ENCODE assay signal across 15 cellular contexts in genomic region chr7:120981888-120982615, GRCh38. TPM values are rescaled to one million over a fixed set of nuclear protein-coding genes. Genes with fewer than 3 reads are reported as not detected.
DNase-seq lines count a peak whose midpoint lies in the region; ATAC-seq, FAIRE-seq and TF ChIP-seq lines count a peak whose summit lies in the region.
"Had no signal": no experiment of that assay in that cellular context is flagged by ENCODE, and none has a peak within 500 bp of the region (broad histone marks: within the 10 kb centered on the region; RNA-seq: fewer than 3 reads in every experiment).

No MANE protein-coding gene starts in this region.

- TF ChIP-seq EP300 in H1 (IDR thresholded peaks at IDR 0.05; ENCODE audit: borderline replicate concordance in 1 of 2, low read depth in 2 of 2, low read length in 2 of 2): no peak

- 82% methylated on average over 4 of the region's 4 CpGs; no CpG with 5 or more reads in 1 of the 2 experiments for WGBS in H1 (ENCODE audit: extremely low coverage in 1 of 2, insufficient coverage in 1 of 2, insufficient read length in 1 of 2, insufficient replicate concordance in 2 of 2, low coverage in 1 of 2, low lambda C conversion rate in 2 of 2, missing lambda C conversion rate in 1 of 2), 2 experiments

- POLR2A ChIA-PET in H1 (lab: Charles Lee; ENCODE audit: partially characterized antibody): interaction anchor here (1.0 kb wide), 1 partner anchor 10 kb away, joined by 3 read pairs; no protein-coding TSS in a partner anchor

- CTCF ChIA-PET in H1 (lab: Charles Lee; ENCODE audit: partially characterized antibody): interaction anchor here (0.7 to 1.3 kb wide), 2 partner anchors 118 to 143 kb away, joined by 3 to 4 read pairs; no protein-coding TSS in a partner anchor

- no peak overlapping the region for H3K27ac ChIP-seq in H1 (ENCODE audit: low read depth, low read length)
- H3K27ac ChIP-seq: BLaER1, ovary, WERI-Rb-1 had no signal

- no peak overlapping the region for H2BK5ac ChIP-seq in H1 (ENCODE audit: low read depth, low read length)

- H2AFZ ChIP-seq in H1 (ENCODE audit: low read length): no peak overlapping the region

- no peaks in the 10 kb centered on the region for H3K4me1 ChIP-seq in H1 (replicated peaks in 1 of 4; ENCODE audit: control insufficient read depth in 3 of 4, insufficient read depth in 4 of 4, low read length in 3 of 4)
- H3K4me1 ChIP-seq: BLaER1 had no signal

- H2BK12ac ChIP-seq in H1 (ENCODE audit: low read depth, low read length): no peak overlapping the region

- H2BK20ac ChIP-seq in H1 (ENCODE audit: low read length): no peak overlapping the region

- peak; percentile 52 for ATAC-seq in activated naive CD8-positive, alpha-beta T cell treated with anti-CD3 and anti-CD28 coated beads, Interleukin-2, amount 50 U/mL, for 24 hours
- peak; percentile 37 for ATAC-seq in stimulated activated naive CD8-positive, alpha-beta T cell treated with anti-CD3 and anti-CD28 coated beads, Interleukin-15, amount 100 ng/mL, for 72 hours
- ATAC-seq in HG02870 (IDR thresholded peaks at IDR 0.05; ENCODE audit: unreplicated experiment): no peak
- ATAC-seq: left cardiac atrium, Panc1 had no signal

- no peak overlapping the region for H3K4me3 Mint-ChIP-seq in activated naive CD8-positive, alpha-beta T cell treated with anti-CD3 and anti-CD28 coated beads, Interleukin-2, amount 50 U/mL, for 24 hours
- H3K4me3 Mint-ChIP-seq in activated naive CD8-positive, alpha-beta T cell treated with anti-CD3 and anti-CD28 coated beads for 36 hours: no peak overlapping the region
- H3K4me3 Mint-ChIP-seq in stimulated activated naive CD8-positive, alpha-beta T cell treated with anti-CD3 and anti-CD28 coated beads, Interleukin-15, amount 100 ng/mL, for 72 hours: no peak overlapping the region
- H3K4me3 Mint-ChIP-seq in mesothelial cell of epicardium: no peak overlapping the region
- H3K4me3 Mint-ChIP-seq: activated naive CD8-positive, alpha-beta T cell treated with anti-CD3 and anti-CD28 coated beads, Interleukin-2, amount 10 ng/mL, durations not matched to agents 7 days and 5 days had no signal

- TF ChIP-seq POLR2A in H1 (IDR thresholded peaks at IDR 0.05; ENCODE audit: control extremely low read depth in 1 of 2, low read depth in 2 of 2, low read length in 2 of 2): no peak

- H2BK15ac ChIP-seq in H1 (ENCODE audit: low read length): no peak overlapping the region

- TF ChIP-seq CTCF in H1 (IDR thresholded peaks at IDR 0.05; ENCODE audit: control extremely low read depth in 1 of 3, insufficient read depth in 1 of 3, low read depth in 1 of 3, low read length in 3 of 3) (peak; percentile 16 to 43 (median 29)), mesothelial cell of epicardium (IDR thresholded peaks at IDR 0.05; ENCODE audit: unreplicated experiment) (no peak)

- no peaks in the 10 kb centered on the region for H3K9me3 Mint-ChIP-seq in activated naive CD8-positive, alpha-beta T cell treated with anti-CD3 and anti-CD28 coated beads, Interleukin-2, amount 50 U/mL, for 24 hours
- no peaks in the 10 kb centered on the region for H3K9me3 Mint-ChIP-seq in activated naive CD8-positive, alpha-beta T cell treated with anti-CD3 and anti-CD28 coated beads for 36 hours
- H3K9me3 Mint-ChIP-seq in stimulated activated naive CD8-positive, alpha-beta T cell treated with anti-CD3 and anti-CD28 coated beads, Interleukin-15, amount 100 ng/mL, for 72 hours: no peaks in the 10 kb centered on the region
- no peaks in the 10 kb centered on the region for H3K9me3 Mint-ChIP-seq in mesothelial cell of epicardium
- H3K9me3 Mint-ChIP-seq: activated naive CD8-positive, alpha-beta T cell treated with anti-CD3 and anti-CD28 coated beads, Interleukin-2, amount 10 ng/mL, durations not matched to agents 7 days and 5 days had no signal

- H3K27ac Mint-ChIP-seq in activated naive CD8-positive, alpha-beta T cell treated with anti-CD3 and anti-CD28 coated beads, Interleukin-2, amount 50 U/mL, for 24 hours: no peak overlapping the region
- H3K27ac Mint-ChIP-seq in activated naive CD8-positive, alpha-beta T cell treated with anti-CD3 and anti-CD28 coated beads for 36 hours: no peak overlapping the region
- no peak overlapping the region for H3K27ac Mint-ChIP-seq in stimulated activated naive CD8-positive, alpha-beta T cell treated with anti-CD3 and anti-CD28 coated beads, Interleukin-15, amount 100 ng/mL, for 72 hours
- H3K27ac Mint-ChIP-seq in mesothelial cell of epicardium: no peak overlapping the region
- H3K27ac Mint-ChIP-seq: activated naive CD8-positive, alpha-beta T cell treated with anti-CD3 and anti-CD28 coated beads, Interleukin-2, amount 10 ng/mL, durations not matched to agents 7 days and 5 days had no signal

- peaks cover 2% of the 10 kb centered on the region for H3K36me3 Mint-ChIP-seq in activated naive CD8-positive, alpha-beta T cell treated with anti-CD3 and anti-CD28 coated beads, Interleukin-2, amount 50 U/mL, for 24 hours (ENCODE audit: low read depth)
- H3K36me3 Mint-ChIP-seq in activated naive CD8-positive, alpha-beta T cell treated with anti-CD3 and anti-CD28 coated beads for 36 hours: no peaks in the 10 kb centered on the region
- H3K36me3 Mint-ChIP-seq in mesothelial cell of epicardium: no peaks in the 10 kb centered on the region

- H3K9me3 ChIP-seq in MG63 (no peaks in the 10 kb centered on the region), H1 (ENCODE audit: insufficient read depth in 2 of 2, low read depth in 1 of 2, low read length in 1 of 2) (no peaks in the 10 kb centered on the region)
- H3K9me3 ChIP-seq: BLaER1, ovary had no signal

- no peaks in the 10 kb centered on the region for H3K23me2 ChIP-seq in H1 (ENCODE audit: low read depth, low read length)

- no peak overlapping the region for H3K4me2 ChIP-seq in H1 (ENCODE audit: insufficient read depth in 1 of 2, low read depth in 2 of 2, low read length in 2 of 2)
- H3K4me2 ChIP-seq: BLaER1 had no signal

- no peak overlapping the region for H4K91ac ChIP-seq in H1 (replicated peaks; ENCODE audit: insufficient read length, low read length)

- H3K4me1 Mint-ChIP-seq in activated naive CD8-positive, alpha-beta T cell treated with anti-CD3 and anti-CD28 coated beads, Interleukin-2, amount 50 U/mL, for 24 hours: peaks cover 8% of the 10 kb centered on the region
- peaks cover 4% of the 10 kb centered on the region for H3K4me1 Mint-ChIP-seq in activated naive CD8-positive, alpha-beta T cell treated with anti-CD3 and anti-CD28 coated beads for 36 hours
- peaks cover 6% of the 10 kb centered on the region for H3K4me1 Mint-ChIP-seq in stimulated activated naive CD8-positive, alpha-beta T cell treated with anti-CD3 and anti-CD28 coated beads, Interleukin-15, amount 100 ng/mL, for 72 hours
- peaks cover 30% of the 10 kb centered on the region for H3K4me1 Mint-ChIP-seq in mesothelial cell of epicardium

- no peak for FAIRE-seq in H1 (lab: Jason Lieb, UNC)

- no peak overlapping the region for H4K8ac ChIP-seq in H1 (ENCODE audit: extremely low read depth, insufficient read depth, low read length)

- no peak overlapping the region for H2BK120ac ChIP-seq in H1 (replicated peaks; ENCODE audit: low read depth, low read length)

- no peaks in the 10 kb centered on the region for H3K79me2 ChIP-seq in H1 (ENCODE audit: control insufficient read depth in 1 of 2, insufficient read depth in 2 of 2, low read length in 2 of 2)

- no peak overlapping the region for H3K9ac ChIP-seq in H1 (replicated peaks in 1 of 4; ENCODE audit: extremely low read depth in 1 of 4, low read depth in 3 of 4, low read length in 3 of 4)
- H3K9ac ChIP-seq: BLaER1 had no signal

- H3K18ac ChIP-seq in H1 (ENCODE audit: extremely low read depth, low read length): no peak overlapping the region

- H3K14ac ChIP-seq in H1 (ENCODE audit: insufficient read length): no peak overlapping the region

- peaks cover 3% of the 10 kb centered on the region for H3K27me3 Mint-ChIP-seq in activated naive CD8-positive, alpha-beta T cell treated with anti-CD3 and anti-CD28 coated beads, Interleukin-2, amount 50 U/mL, for 24 hours
- peaks cover 17% of the 10 kb centered on the region for H3K27me3 Mint-ChIP-seq in activated naive CD8-positive, alpha-beta T cell treated with anti-CD3 and anti-CD28 coated beads for 36 hours
- H3K27me3 Mint-ChIP-seq in stimulated activated naive CD8-positive, alpha-beta T cell treated with anti-CD3 and anti-CD28 coated beads, Interleukin-15, amount 100 ng/mL, for 72 hours: peaks cover 27% of the 10 kb centered on the region
- peaks cover 2% of the 10 kb centered on the region for H3K27me3 Mint-ChIP-seq in mesothelial cell of epicardium (ENCODE audit: low read depth)
- H3K27me3 Mint-ChIP-seq: activated naive CD8-positive, alpha-beta T cell treated with anti-CD3 and anti-CD28 coated beads, Interleukin-2, amount 10 ng/mL, durations not matched to agents 7 days and 5 days had no signal

- no peaks in the 10 kb centered on the region for H3K36me3 ChIP-seq in MG63
- no peaks in the 10 kb centered on the region for H3K36me3 ChIP-seq in H1 (ENCODE audit: control insufficient read depth in 2 of 4, insufficient read depth in 4 of 4, low read length in 3 of 4)
- H3K36me3 ChIP-seq: BLaER1, ovary, WERI-Rb-1 had no signal

- no peak overlapping the region for H2AK5ac ChIP-seq in H1 (ENCODE audit: low read depth, low read length)

- H3K23ac ChIP-seq in H1 (ENCODE audit: insufficient read length): no peak overlapping the region

- H4K5ac ChIP-seq in H1 (ENCODE audit: insufficient read length, low read depth, low read length): no peak overlapping the region

- H4K20me1 ChIP-seq in H1 (replicated peaks in 1 of 2; ENCODE audit: control insufficient read depth in 1 of 2, insufficient read depth in 2 of 2, low read length in 2 of 2): peaks cover 0 to 2% of the 10 kb centered on the region in 2 experiments
- H4K20me1 ChIP-seq: BLaER1 had no signal

- no peak overlapping the region for H3K4ac ChIP-seq in H1 (replicated peaks; ENCODE audit: insufficient read length, low read depth, low read length)

- H3K4me3 ChIP-seq in MG63 (no peak overlapping the region), H1 (ENCODE audit: extremely low read depth in 1 of 4, insufficient read depth in 2 of 4, low read depth in 3 of 4, low read length in 4 of 4) (no peak overlapping the region)
- H3K4me3 ChIP-seq: BLaER1, ovary had no signal

- H3K79me1 ChIP-seq in H1 (ENCODE audit: low read depth, low read length): no peaks in the 10 kb centered on the region

- peak; percentile 55 to 58 for TF ChIP-seq RAD21 in H1 (IDR thresholded peaks at IDR 0.05 in 1 of 2, conservative IDR thresholded peaks at IDR 0.05 in 1 of 2; ENCODE audit: low read depth in 2 of 2, low read length in 2 of 2)

- no peak overlapping the region for H3K56ac ChIP-seq in H1 (replicated peaks; ENCODE audit: insufficient read length, low read depth, low read length)

- no peaks in the 10 kb centered on the region for H3K27me3 ChIP-seq in MG63
- peaks cover 0 to 1% (median 0%) of the 10 kb centered on the region in 4 experiments; a peak in 1 of 7 replicates for H3K27me3 ChIP-seq in H1 (replicated peaks in 1 of 4; ENCODE audit: control insufficient read depth in 3 of 4, extremely low read depth in 1 of 4, insufficient read depth in 3 of 4, low read length in 3 of 4)
- H3K27me3 ChIP-seq: BLaER1, ovary had no signal

- DNase-seq in activated naive CD8-positive, alpha-beta T cell treated with anti-CD3 and anti-CD28 coated beads, Interleukin-2, amount 50 U/mL, for 24 hours: no peak
- no peak for DNase-seq in activated naive CD8-positive, alpha-beta T cell treated with anti-CD3 and anti-CD28 coated beads for 36 hours
- DNase-seq in MG63 (peak; percentile 41), H1 (ENCODE audit: low read depth in 1 of 2, low spot score in 2 of 2) (no peak), GF-D8 (lab: John Stamatoyannopoulos, UW) (no peak), mesothelial cell of epicardium (ENCODE audit: low spot score in 2 of 2, unreplicated experiment in 2 of 2) (no peak)
- no peak for DNase-seq in stimulated activated naive CD8-positive, alpha-beta T cell treated with anti-CD3 and anti-CD28 coated beads, Interleukin-15, amount 100 ng/mL, for 72 hours
- DNase-seq: activated naive CD8-positive, alpha-beta T cell treated with anti-CD3 and anti-CD28 coated beads, Interleukin-2, amount 10 ng/mL, durations not matched to agents 7 days and 5 days; left cardiac atrium; NCI-H1694 treated with DMSO at 0.1 percent for 48 hours; ovary; WERI-Rb-1 had no signal

RNA-seq across cellular contexts. Expression of gene CPED1, which starts 6.5 kb away (rescaled TPM):
- total RNA-seq in activated naive CD8-positive, alpha-beta T cell treated with anti-CD3 and anti-CD28 coated beads for 36 hours: not detected
- 3.3 and 3.7 TPM in 2 replicates for total RNA-seq in MG63 (2014; rRNA removed; shearing (Covaris generic); ENCODE audit: low replicate concordance)
- 0.25 and 0.39 TPM in 2 replicates for total RNA-seq in H1 (2021; fragmentation: NEBNext Ultra II Directional; extraction: Animal tissue kit (Norgen Biotek cat#: 25700))
- 0.08 and 0.22 TPM in 2 replicates for polyA plus RNA-seq in H1 (2011; rRNA removed)
- polyA plus RNA-seq in H1 (2011; cell fraction: cytosol; rRNA removed): 0.06 TPM
- 0.21 TPM for polyA plus RNA-seq in H1 (2011; cell fraction: nucleus; rRNA removed)
- polyA plus RNA-seq in H1 (2012, experiment 1 of 2): 0.05 to 0.23 TPM (median 0.17 TPM) in 4 replicates
- not detected for polyA plus RNA-seq in H1 (2012, experiment 2 of 2)
- polyA plus RNA-seq in H1 (2013, experiment 1 of 2): 0.22 TPM
- 0.18 TPM for polyA plus RNA-seq in H1 (2013, experiment 2 of 2)
- polyA minus RNA-seq in H1 (2011; rRNA and poly(A)+ RNA removed): 0.51 and 1.0 TPM in 2 replicates
- not detected for polyA minus RNA-seq in H1 (2011; cell fraction: cytosol; rRNA and poly(A)+ RNA removed)
- polyA minus RNA-seq in H1 (2011; cell fraction: nucleus; rRNA and poly(A)+ RNA removed): 1.1 TPM
- 23.9 to 26.4 TPM (median 25.6 TPM) in 3 replicates for total RNA-seq in mesothelial cell of epicardium
- total RNA-seq: activated naive CD8-positive, alpha-beta T cell treated with anti-CD3 and anti-CD28 coated beads, Interleukin-2, amount 10 ng/mL, durations not matched to agents 7 days and 5 days had no signal

RNA-seq across cellular contexts. Expression of gene ING3, which starts 31.5 kb away (rescaled TPM):
- 10 to 100 TPM; 27.5 to 28.6 TPM for total RNA-seq in activated naive CD8-positive, alpha-beta T cell treated with anti-CD3 and anti-CD28 coated beads for 36 hours
- 14.1 and 19.1 TPM in 2 replicates for total RNA-seq in MG63 (2014; rRNA removed; shearing (Covaris generic); ENCODE audit: low replicate concordance)
- 13.9 and 17.7 TPM in 2 replicates for total RNA-seq in H1 (2021; fragmentation: NEBNext Ultra II Directional; extraction: Animal tissue kit (Norgen Biotek cat#: 25700))
- polyA plus RNA-seq in H1 (2011; rRNA removed): 3.1 and 6.0 TPM in 2 replicates
- 8.7 TPM for polyA plus RNA-seq in H1 (2011; cell fraction: cytosol; rRNA removed)
- polyA plus RNA-seq in H1 (2011; cell fraction: nucleus; rRNA removed): 2.1 TPM
- polyA plus RNA-seq in H1 (2012, experiment 1 of 2): 9.1 to 12.2 TPM (median 10.7 TPM) in 4 replicates
- 1.2 TPM for polyA plus RNA-seq in H1 (2012, experiment 2 of 2)
- polyA plus RNA-seq in H1 (2013, experiment 1 of 2): 14.9 TPM
- polyA plus RNA-seq in H1 (2013, experiment 2 of 2): 14.5 TPM
- polyA minus RNA-seq in H1 (2011; rRNA and poly(A)+ RNA removed): 7.7 and 10.5 TPM in 2 replicates
- 5.9 TPM for polyA minus RNA-seq in H1 (2011; cell fraction: cytosol; rRNA and poly(A)+ RNA removed)
- polyA minus RNA-seq in H1 (2011; cell fraction: nucleus; rRNA and poly(A)+ RNA removed): 16.4 TPM
- 19.2 to 22.7 TPM (median 20.2 TPM) in 3 replicates for total RNA-seq in mesothelial cell of epicardium
